In genomic region chr14:24848427-24848826, GRCh38 we compare ENCODE assay signal across 16 cellular contexts.
DNase-seq lines count a peak whose midpoint lies in the region; ATAC-seq and TF ChIP-seq lines count a peak whose summit lies in the region.
"Had no signal": no experiment of that assay in that cellular context is flagged by ENCODE, and none has a peak within 500 bp of the region (broad histone marks: within the 10 kb centered on the region; RNA-seq: fewer than 3 reads in every experiment).

No MANE protein-coding gene starts in this region.

- no peak overlapping the region for H3K4me3 ChIP-seq in choroid plexus epithelial cell (ENCODE audit: low read depth, low read length)
- H3K4me3 ChIP-seq: GM23338, K562, left lung had no signal

- peak; percentile 14 for DNase-seq in Ammon's horn (ENCODE audit: low spot score)
- DNase-seq in NCI-H226 = peak; percentile 22
- peak; percentile 84 for DNase-seq in choroid plexus epithelial cell (ENCODE audit: low read depth)
- DNase-seq in non-pigmented ciliary epithelial cell (ENCODE audit: low read depth) = peak; percentile 28
- DNase-seq in MV-4-11 (lab: John Stamatoyannopoulos, UW) = no peak
- DNase-seq in retina = no peak
- DNase-seq in NCI-H2171 treated with DMSO at 0.1 percent for 48 hours (lab: John Stamatoyannopoulos, UW) = no peak
- DNase-seq: activated CD4-positive, alpha-beta T cell treated with anti-CD3 and anti-CD28 coated beads for 48 hours; cortex of kidney; erythroblast; left lung; natural killer cell; stimulated activated CD4-positive, alpha-beta T cell treated with anti-CD3 and anti-CD28 coated beads, Interleukin-2, amount 100 ng/mL, for 24 hours had no signal

- no peak for TF ChIP-seq CTCF in choroid plexus epithelial cell (conservative IDR thresholded peaks at IDR 0.05; ENCODE audit: low read depth, low read length)

- no peak for ATAC-seq in GM21786 (IDR thresholded peaks at IDR 0.05; ENCODE audit: unreplicated experiment)
- ATAC-seq: GM23338, K562, left lung, natural killer cell had no signal

Comparison
In these comparisons a context has a peak if more than half of its experiments do, and no peak if none do; other contexts are left out.
1. DNase-seq: peak in Ammon's horn (single experiment), NCI-H226 (single experiment), choroid plexus epithelial cell (single experiment) and non-pigmented ciliary epithelial cell (single experiment); none in MV-4-11 (single experiment), retina (single experiment) and NCI-H2171 treated with DMSO at 0.1 percent for 48 hours (single experiment).